Comparison of ENCODE assay signal across 36 cellular contexts in the genomic region with DNA sequence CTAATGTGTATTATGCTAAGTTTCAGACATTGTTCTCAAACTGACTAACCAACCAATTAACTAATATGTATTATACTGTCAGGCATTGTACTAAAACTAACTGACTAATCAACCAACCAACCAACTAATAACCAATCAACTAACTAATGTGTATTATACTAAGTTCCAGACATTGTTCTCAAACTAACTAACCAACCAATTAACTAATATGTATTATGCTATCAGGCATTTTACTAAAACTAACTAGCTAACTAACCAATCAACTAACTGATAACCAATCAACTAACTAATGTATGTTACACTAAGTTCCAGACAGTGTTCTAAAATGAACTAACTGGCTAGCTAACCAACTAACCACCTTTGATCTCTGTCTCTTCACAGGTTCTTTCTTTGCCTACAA.
DNase-seq lines count a peak whose midpoint lies in the region; ATAC-seq, FAIRE-seq and TF ChIP-seq lines count a peak whose summit lies in the region.
"Had no signal": no experiment of that assay in that cellular context is flagged by ENCODE, and none has a peak within 500 bp of the region (broad histone marks: within the 10 kb centered on the region; RNA-seq: fewer than 3 reads in every experiment).

No MANE protein-coding gene starts in this region.

- no peaks in the 10 kb centered on the region for H4K20me1 ChIP-seq in K562 (replicated peaks; ENCODE audit: control insufficient read depth, insufficient read depth, low read length)
- no peaks in the 10 kb centered on the region for H4K20me1 ChIP-seq in H1 (replicated peaks in 1 of 2; ENCODE audit: control insufficient read depth in 1 of 2, insufficient read depth in 2 of 2, low read length in 2 of 2)
- no peaks in the 10 kb centered on the region for H4K20me1 ChIP-seq in neural progenitor cell (ENCODE audit: low read depth)
- H4K20me1 ChIP-seq: BLaER1; BLaER1 treated with 17β-estradiol and CSF1 and Interleukin-3, amounts not matched to agents 10 nM and 100 nM had no signal

- H2BK12ac ChIP-seq in H1 (ENCODE audit: low read depth, low read length), result no peak overlapping the region

- H3K23me2 ChIP-seq in H1 (ENCODE audit: low read depth, low read length), result no peaks in the 10 kb centered on the region

- H3K9me3 ChIP-seq in A549, result no peaks in the 10 kb centered on the region
- H3K9me3 ChIP-seq in K562 (replicated peaks; ENCODE audit: control insufficient read depth, insufficient read depth, low read depth, low read length), result no peaks in the 10 kb centered on the region
- no peaks in the 10 kb centered on the region for H3K9me3 ChIP-seq in H1 (ENCODE audit: insufficient read depth in 2 of 2, low read depth in 1 of 2, low read length in 1 of 2)
- no peaks in the 10 kb centered on the region for H3K9me3 ChIP-seq in neural progenitor cell (ENCODE audit: low read depth)
- H3K9me3 ChIP-seq: BE2C, BLaER1, Caco-2 had no signal

- H3K79me1 ChIP-seq in H1 (ENCODE audit: low read depth, low read length), result no peaks in the 10 kb centered on the region

- POLR2A ChIA-PET in A549 (lab: Yijun Ruan, JAX), result no interaction called here
- POLR2A ChIA-PET in K562 (lab: Yijun Ruan, JAX), result no interaction called here
- POLR2A ChIA-PET in H1 (lab: Charles Lee; ENCODE audit: partially characterized antibody), result no interaction called here

- H3K4ac ChIP-seq in H1 (replicated peaks; ENCODE audit: insufficient read length, low read depth, low read length), result no peak overlapping the region

- H3K36me3 Mint-ChIP-seq in neural progenitor cell, result no peaks in the 10 kb centered on the region
- H3K36me3 Mint-ChIP-seq: CD14-positive monocyte; CD4-positive, alpha-beta memory T cell; CD4-positive, CD25-positive, alpha-beta regulatory T cell; CD8-positive, alpha-beta memory T cell; CD8-positive, alpha-beta T cell had no signal

- no peak for TF ChIP-seq POLR2A in A549 (IDR thresholded peaks at IDR 0.05; ENCODE audit: low read length)
- TF ChIP-seq POLR2A in K562 (conservative IDR thresholded peaks at IDR 0.05), result no peak
- TF ChIP-seq POLR2A in H1 (IDR thresholded peaks at IDR 0.05; ENCODE audit: control extremely low read depth in 1 of 2, low read depth in 2 of 2, low read length in 2 of 2), result no peak

- no peaks in the 10 kb centered on the region for H3K4me1 ChIP-seq in A549
- H3K4me1 ChIP-seq in K562 (replicated peaks in 1 of 2; ENCODE audit: control insufficient read depth in 2 of 2, insufficient read depth in 2 of 2, low read length in 2 of 2), result no peaks in the 10 kb centered on the region
- peaks cover 0 to 2% (median 0%) of the 10 kb centered on the region in 4 experiments; a peak in 2 of 7 replicates for H3K4me1 ChIP-seq in H1 (replicated peaks in 1 of 4; ENCODE audit: control insufficient read depth in 3 of 4, insufficient read depth in 4 of 4, low read length in 3 of 4)
- H3K4me1 ChIP-seq in neural progenitor cell, result no peaks in the 10 kb centered on the region
- H3K4me1 ChIP-seq: BE2C, Caco-2 had no signal

- H2AFZ ChIP-seq in K562 (ENCODE audit: low read depth, low read length), result no peak overlapping the region
- no peak overlapping the region for H2AFZ ChIP-seq in H1 (ENCODE audit: low read length)
- no peak overlapping the region for H2AFZ ChIP-seq in neural progenitor cell (replicated peaks)

- no peak overlapping the region for H3K23ac ChIP-seq in H1 (ENCODE audit: insufficient read length)

- no peak overlapping the region for H4K8ac ChIP-seq in H1 (ENCODE audit: extremely low read depth, insufficient read depth, low read length)

- no peaks in the 10 kb centered on the region for H3K9me3 Mint-ChIP-seq in neural progenitor cell
- H3K9me3 Mint-ChIP-seq: CD4-positive, alpha-beta T cell; CD8-positive, alpha-beta T cell had no signal

- peaks cover 6% of the 10 kb centered on the region for H3K4me1 Mint-ChIP-seq in neural progenitor cell
- H3K4me1 Mint-ChIP-seq: B cell; CD14-positive monocyte; CD4-positive, alpha-beta memory T cell; CD4-positive, CD25-positive, alpha-beta regulatory T cell; CD8-positive, alpha-beta memory T cell had no signal

- no peak overlapping the region for H3K56ac ChIP-seq in H1 (replicated peaks; ENCODE audit: insufficient read length, low read depth, low read length)

- H3K4me3 Mint-ChIP-seq in neural progenitor cell, result peak overlapping the region; percentile 30
- H3K4me3 Mint-ChIP-seq: B cell; CD14-positive monocyte; CD4-positive, alpha-beta memory T cell; CD4-positive, alpha-beta T cell; CD8-positive, alpha-beta memory T cell; CD8-positive, alpha-beta T cell had no signal

- no peak overlapping the region for H3K9ac ChIP-seq in K562 (ENCODE audit: insufficient read depth in 1 of 2, low read depth in 2 of 2, low read length in 2 of 2)
- H3K9ac ChIP-seq in H1 (replicated peaks in 1 of 4; ENCODE audit: extremely low read depth in 1 of 4, low read depth in 3 of 4, low read length in 3 of 4), result no peak overlapping the region
- H3K9ac ChIP-seq in neural progenitor cell, result no peak overlapping the region
- H3K9ac ChIP-seq: BLaER1; BLaER1 treated with 17β-estradiol and CSF1 and Interleukin-3, amounts not matched to agents 10 nM and 100 nM had no signal

- no peaks in the 10 kb centered on the region for H3F3A ChIP-seq in neural progenitor cell (ENCODE audit: low read depth)

- TF ChIP-seq CTCF in A549 (IDR thresholded peaks at IDR 0.05), result no peak
- TF ChIP-seq CTCF in K562 (IDR thresholded peaks at IDR 0.05 in 2 of 3, conservative IDR thresholded peaks at IDR 0.05 in 1 of 3; ENCODE audit: insufficient read depth in 2 of 3, low read depth in 1 of 3, low read length in 3 of 3), result no peak
- no peak for TF ChIP-seq CTCF in H1 (IDR thresholded peaks at IDR 0.05; ENCODE audit: control extremely low read depth in 1 of 3, insufficient read depth in 1 of 3, low read depth in 1 of 3, low read length in 3 of 3)
- no peak for TF ChIP-seq CTCF in neural progenitor cell (IDR thresholded peaks at IDR 0.05)

- no peak overlapping the region for H3K4me3 ChIP-seq in A549
- H3K4me3 ChIP-seq in K562, result no peak overlapping the region
- no peak overlapping the region for H3K4me3 ChIP-seq in H1 (ENCODE audit: extremely low read depth in 1 of 4, insufficient read depth in 2 of 4, low read depth in 3 of 4, low read length in 4 of 4)
- H3K4me3 ChIP-seq in neural progenitor cell, result no peak overlapping the region
- H3K4me3 ChIP-seq: BLaER1; BLaER1 treated with 17β-estradiol and CSF1 and Interleukin-3, amounts not matched to agents 10 nM and 100 nM had no signal

- no peaks in the 10 kb centered on the region for H3K9me1 ChIP-seq in K562 (ENCODE audit: control insufficient read depth, insufficient read depth, low read length)

- CTCF ChIA-PET in A549 (lab: Yijun Ruan, JAX), result interaction anchor here (0.8 kb wide), 1 partner anchor 20 kb away, joined by 6 read pairs; no protein-coding TSS in a partner anchor
- CTCF ChIA-PET in K562 (lab: Yijun Ruan, JAX; ENCODE audit: low intra/inter-chr PET ratio), result no interaction called here
- CTCF ChIA-PET in H1 (lab: Charles Lee; ENCODE audit: partially characterized antibody), result interaction anchor here (1.1 to 1.7 kb wide), 3 partner anchors 8 to 279 kb away, joined by 3 to 5 read pairs (median 3); no protein-coding TSS in a partner anchor

- peak overlapping the region; percentile 22 for H3K27ac Mint-ChIP-seq in neural progenitor cell
- H3K27ac Mint-ChIP-seq: B cell; CD14-positive monocyte; CD4-positive, alpha-beta memory T cell; CD4-positive, alpha-beta T cell; CD4-positive, CD25-positive, alpha-beta regulatory T cell; CD8-positive, alpha-beta memory T cell; CD8-positive, alpha-beta T cell had no signal

- no peak overlapping the region for H2AK5ac ChIP-seq in H1 (ENCODE audit: low read depth, low read length)

- BruUV-seq in K562 (replicated peaks; lab: Mats Ljungman, UMichigan), result no TSS peak

- H4K5ac ChIP-seq in H1 (ENCODE audit: insufficient read length, low read depth, low read length), result no peak overlapping the region

- no peak overlapping the region for H2BK120ac ChIP-seq in H1 (replicated peaks; ENCODE audit: low read depth, low read length)

- TF ChIP-seq RAD21 in A549 (conservative IDR thresholded peaks at IDR 0.05 in 1 of 2, IDR thresholded peaks at IDR 0.05 in 1 of 2) (no peak), K562 (CRISPR knock-in tag; conservative IDR thresholded peaks at IDR 0.05 in 1 of 2, IDR thresholded peaks at IDR 0.05 in 1 of 2) (no peak), H1 (IDR thresholded peaks at IDR 0.05 in 1 of 2, conservative IDR thresholded peaks at IDR 0.05 in 1 of 2; ENCODE audit: low read depth in 2 of 2, low read length in 2 of 2) (no peak)

- no peaks in the 10 kb centered on the region for H3K36me3 ChIP-seq in K562 (ENCODE audit: control insufficient read depth, insufficient read depth, low read length)
- H3K36me3 ChIP-seq in H1 (ENCODE audit: control insufficient read depth in 2 of 4, insufficient read depth in 4 of 4, low read length in 3 of 4), result no peaks in the 10 kb centered on the region
- no peaks in the 10 kb centered on the region for H3K36me3 ChIP-seq in neural progenitor cell
- H3K36me3 ChIP-seq: BE2C; BLaER1; BLaER1 treated with 17β-estradiol and CSF1 and Interleukin-3, amounts not matched to agents 10 nM and 100 nM had no signal

- FAIRE-seq in A549 (lab: Jason Lieb, UNC) (peak; percentile 7), K562 (lab: Jason Lieb, UNC) (no peak), H1 (lab: Jason Lieb, UNC) (no peak)
- FAIRE-seq: A204.1, D721Med had no signal

- H3K14ac ChIP-seq in H1 (ENCODE audit: insufficient read length), result no peak overlapping the region

- H3K27me3 Mint-ChIP-seq in neural progenitor cell (ENCODE audit: insufficient read depth, low read depth), result peaks cover 4% of the 10 kb centered on the region

- no peak overlapping the region for H2BK5ac ChIP-seq in H1 (ENCODE audit: low read depth, low read length)

- H2BK15ac ChIP-seq in H1 (ENCODE audit: low read length), result no peak overlapping the region

- H3K79me2 ChIP-seq in K562 (ENCODE audit: control insufficient read depth, insufficient read depth, low read length) (no peaks in the 10 kb centered on the region), H1 (ENCODE audit: control insufficient read depth in 1 of 2, insufficient read depth in 2 of 2, low read length in 2 of 2) (no peaks in the 10 kb centered on the region), neural progenitor cell (ENCODE audit: low read depth) (no peaks in the 10 kb centered on the region)

- H3K27me3 ChIP-seq in K562 (ENCODE audit: control insufficient read depth in 2 of 2, insufficient read depth in 2 of 2, low read length in 2 of 2), result peaks cover 5 to 11% of the 10 kb centered on the region in 2 experiments; a peak in 4 of 5 replicates
- H3K27me3 ChIP-seq in H1 (replicated peaks in 1 of 4; ENCODE audit: control insufficient read depth in 3 of 4, extremely low read depth in 1 of 4, insufficient read depth in 3 of 4, low read length in 3 of 4), result no peaks in the 10 kb centered on the region
- H3K27me3 ChIP-seq in neural progenitor cell, result no peaks in the 10 kb centered on the region
- H3K27me3 ChIP-seq: BLaER1; BLaER1 treated with 17β-estradiol and CSF1 and Interleukin-3, amounts not matched to agents 10 nM and 100 nM had no signal

- TF ChIP-seq EP300 in A549 (IDR thresholded peaks at IDR 0.05) (no peak), K562 (IDR thresholded peaks at IDR 0.05; ENCODE audit: low read length) (no peak), H1 (IDR thresholded peaks at IDR 0.05; ENCODE audit: borderline replicate concordance in 1 of 2, low read depth in 2 of 2, low read length in 2 of 2) (no peak)

- H3K4me2 ChIP-seq in A549 (no peak overlapping the region), K562 (ENCODE audit: insufficient read depth, low read length) (no peak overlapping the region), H1 (ENCODE audit: insufficient read depth in 1 of 2, low read depth in 2 of 2, low read length in 2 of 2) (no peak overlapping the region), neural progenitor cell (no peak overlapping the region)

- ATAC-seq in A549 (no peak), K562 (no peak), GM21526 (IDR thresholded peaks at IDR 0.05; ENCODE audit: low FRiP score, unreplicated experiment) (no peak), GM21381 (IDR thresholded peaks at IDR 0.05; ENCODE audit: unreplicated experiment) (no peak)
- no peak for ATAC-seq in stimulated activated naive CD8-positive, alpha-beta T cell treated with anti-CD3 and anti-CD28 coated beads, Interleukin-15, Interleukin-2, amounts not matched to agents 100 U/mL and 50 U/mL, for 24 hours
- ATAC-seq: CD8-positive, alpha-beta T cell had no signal

- no peak overlapping the region for H2BK20ac ChIP-seq in H1 (ENCODE audit: low read length)

- H3K18ac ChIP-seq in H1 (ENCODE audit: extremely low read depth, low read length), result no peak overlapping the region

- no peak for DNase-seq in A549 (ENCODE audit: low read depth in 1 of 2, low spot score in 1 of 2)
- no peak for DNase-seq in K562 (ENCODE audit: extremely low read depth in 1 of 4, low spot score in 3 of 4)
- no peak for DNase-seq in H1 (ENCODE audit: low read depth in 1 of 2, low spot score in 2 of 2)
- no peak for DNase-seq in neural progenitor cell (ENCODE audit: low spot score)
- no peak for DNase-seq in stimulated activated naive CD8-positive, alpha-beta T cell treated with anti-CD3 and anti-CD28 coated beads, Interleukin-15, Interleukin-2, amounts not matched to agents 100 U/mL and 50 U/mL, for 24 hours
- DNase-seq in amniotic stem cell (lab: John Stamatoyannopoulos, UW), result no peak
- DNase-seq: 8988T; ACHN; AML-193; BE2C; C1 segment of cervical spinal cord; Caco-2; Calu3; CD4-positive, alpha-beta memory T cell; CD4-positive, alpha-beta T cell; CD4-positive, CD25-positive, alpha-beta regulatory T cell; CD8-positive, alpha-beta memory T cell; CD8-positive, alpha-beta T cell; COR-L47; DMS 273 treated with DMSO at 0.1 percent for 48 hours; DMS153; DMS53; DMS79; DMS79 treated with DMSO at 0.1 percent for 48 hours; DND-41; EL had no signal

- no peak overlapping the region for H3K27ac ChIP-seq in A549
- H3K27ac ChIP-seq in K562 (ENCODE audit: extremely low read depth, low read depth, low read length), result no peak overlapping the region
- no peak overlapping the region for H3K27ac ChIP-seq in H1 (ENCODE audit: low read depth, low read length)
- no peak overlapping the region for H3K27ac ChIP-seq in neural progenitor cell
- H3K27ac ChIP-seq: 22Rv1; BLaER1; BLaER1 treated with 17β-estradiol and CSF1 and Interleukin-3, amounts not matched to agents 10 nM and 100 nM; C4-2B had no signal

- H4K91ac ChIP-seq in H1 (replicated peaks; ENCODE audit: insufficient read length, low read length), result no peak overlapping the region

- intact Hi-C loops in K562 (cut with micrococcal nuclease), result no loop called here

- in situ Hi-C loops in K562 (cut with MboI), result no loop called here
